Comparison of ENCODE assay signal across 1 cellular context in the genomic region with DNA sequence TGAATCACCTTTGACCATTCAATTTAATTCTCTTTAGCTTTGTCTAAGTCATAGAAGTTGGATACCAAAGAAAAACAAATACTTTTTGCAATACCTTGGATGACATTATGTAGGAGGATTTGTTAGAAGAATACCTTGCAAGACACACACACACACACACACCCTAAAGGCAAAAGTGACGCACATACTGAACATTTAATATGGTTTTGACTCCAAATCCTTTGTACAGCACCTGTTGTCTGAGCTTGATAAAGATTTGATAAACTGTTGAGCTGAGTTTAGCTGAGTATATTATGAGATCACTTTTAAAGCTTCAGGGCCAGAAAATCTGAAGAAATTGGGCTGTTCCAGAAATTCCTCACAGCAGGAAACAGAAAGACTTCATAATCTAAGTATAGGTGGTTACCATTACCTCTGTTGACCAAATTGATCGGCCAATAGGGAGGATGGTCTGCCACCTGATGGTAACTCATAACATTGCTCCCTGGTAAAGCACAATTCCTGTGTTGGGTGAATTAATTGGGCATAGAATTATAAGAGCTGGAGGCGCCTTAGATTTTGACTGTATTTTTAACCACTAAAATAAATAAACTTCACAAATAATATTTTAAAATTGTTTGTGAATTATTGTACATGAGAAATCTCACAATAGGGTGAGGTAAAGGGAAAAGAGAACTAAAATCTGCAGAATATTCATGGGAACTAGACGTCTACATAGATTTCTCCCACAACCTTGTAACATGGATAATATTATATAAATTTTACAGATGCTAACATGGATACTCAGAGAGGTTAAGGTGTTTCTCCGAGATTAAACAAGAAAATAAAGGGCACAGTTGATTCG.
TF ChIP-seq lines count a peak whose summit lies in the region.

No MANE protein-coding gene starts in this region.

TF ChIP-seq in IMR-90, 13 proteins besides CTCF, POLR2A, EP300 and RAD21:
- TF ChIP-seq CEBPB (IDR thresholded peaks at IDR 0.05; ENCODE audit: low read depth, low read length) (no peak), SMC3 (IDR thresholded peaks at IDR 0.05; ENCODE audit: low read depth, low read length) (peak; percentile 72)
